Comparison of ENCODE assay signal across 9 cellular contexts in genomic region chr2:118846667-118847446, GRCh38. TPM values are rescaled to one million over a fixed set of nuclear protein-coding genes. Genes with fewer than 3 reads are reported as not detected.
DNase-seq lines count a peak whose midpoint lies in the region; ATAC-seq and TF ChIP-seq lines count a peak whose summit lies in the region.
"Had no signal": no experiment of that assay in that cellular context is flagged by ENCODE, and none has a peak within 500 bp of the region (broad histone marks: within the 10 kb centered on the region; RNA-seq: fewer than 3 reads in every experiment).

No MANE protein-coding gene starts in this region.

- H3K27ac ChIP-seq in CD4-positive, CD25-positive, alpha-beta regulatory T cell (ENCODE audit: insufficient read depth, low read length, poor library complexity, severe bottlenecking) = no peak overlapping the region
- peak overlapping the region; percentile 62; the same call in 1 of the 2 replicates for H3K27ac ChIP-seq in HEK293 (ENCODE audit: extremely low read depth, low read depth, low read length)

- peaks cover 0 to 3% (median 0%) of the 10 kb centered on the region in 7 donors for H3K9me3 Mint-ChIP-seq in CD4-positive, CD25-positive, alpha-beta regulatory T cell
- no peaks in the 10 kb centered on the region for H3K9me3 Mint-ChIP-seq in natural killer cell treated with Interleukin-12 subunit alpha and Interleukin-12 subunit beta and Interleukin-15 and Interleukin-18, amount 100 ng/mL, for 72 hours

- ATAC-seq in CD4-positive, CD25-positive, alpha-beta regulatory T cell (ENCODE audit: low read depth in 2 of 2) = no peak
- ATAC-seq in natural killer cell treated with Interleukin-12 subunit alpha and Interleukin-12 subunit beta and Interleukin-15 and Interleukin-18, amount 100 ng/mL, for 72 hours = peak in 1 of 2 donors; percentile 33
- ATAC-seq in GM19452 (IDR thresholded peaks at IDR 0.05; ENCODE audit: unreplicated experiment) = no peak
- ATAC-seq in GM21515 (IDR thresholded peaks at IDR 0.05; ENCODE audit: unreplicated experiment) = no peak
- no peak for ATAC-seq in GM19328 (IDR thresholded peaks at IDR 0.05; ENCODE audit: unreplicated experiment)
- ATAC-seq in HG02981 (IDR thresholded peaks at IDR 0.05; ENCODE audit: unreplicated experiment) = no peak

- no peak overlapping the region for H3K4me3 ChIP-seq in CD4-positive, CD25-positive, alpha-beta regulatory T cell (ENCODE audit: low read depth, low read length)
- H3K4me3 ChIP-seq in HEK293 (ENCODE audit: low read depth, low read length) = peak overlapping the region; percentile 56
- peak overlapping the region; percentile 26 to 35 for H3K4me3 ChIP-seq in cardiac fibroblast (replicated peaks in 1 of 2; ENCODE audit: low read depth in 2 of 2, low read length in 2 of 2)

- no peak for DNase-seq in CD4-positive, CD25-positive, alpha-beta regulatory T cell
- DNase-seq in cardiac fibroblast (ENCODE audit: low read depth in 2 of 2) = no peak
- DNase-seq in natural killer cell treated with Interleukin-12 subunit alpha and Interleukin-12 subunit beta and Interleukin-15 and Interleukin-18, amount 100 ng/mL, for 72 hours (ENCODE audit: low spot score) = no peak

- peaks cover 3% of the 10 kb centered on the region for H3K36me3 Mint-ChIP-seq in CD4-positive, CD25-positive, alpha-beta regulatory T cell
- no peaks in the 10 kb centered on the region for H3K36me3 Mint-ChIP-seq in natural killer cell treated with Interleukin-12 subunit alpha and Interleukin-12 subunit beta and Interleukin-15 and Interleukin-18, amount 100 ng/mL, for 72 hours

- no peaks in the 10 kb centered on the region for H3K9me3 ChIP-seq in CD4-positive, CD25-positive, alpha-beta regulatory T cell (ENCODE audit: control insufficient read depth in 2 of 2, low read length in 2 of 2)
- no peaks in the 10 kb centered on the region for H3K9me3 ChIP-seq in HEK293 (ENCODE audit: control insufficient read depth, insufficient read depth, low read depth, low read length)

- POLR2A ChIA-PET in HEK293 (lab: Yijun Ruan, JAX) = no interaction called here

- peaks cover 35% of the 10 kb centered on the region for H3K27me3 ChIP-seq in CD4-positive, CD25-positive, alpha-beta regulatory T cell (ENCODE audit: control insufficient read depth, insufficient read depth, low read length)

- peak; percentile 22; the same call in 1 of the 2 replicates for TF ChIP-seq CTCF in HEK293 (tag by site-specific recombination; IDR thresholded peaks at IDR 0.05)
- TF ChIP-seq CTCF in cardiac fibroblast (IDR thresholded peaks at IDR 0.05; ENCODE audit: low read depth, low read length) = no peak

- no peaks in the 10 kb centered on the region for H3K36me3 ChIP-seq in CD4-positive, CD25-positive, alpha-beta regulatory T cell (ENCODE audit: control insufficient read depth, insufficient read depth, low read length)
- peaks cover 0 to 10% of the 10 kb centered on the region in 2 experiments; a peak in 1 of 3 replicates for H3K36me3 ChIP-seq in HEK293 (ENCODE audit: control insufficient read depth in 2 of 2, insufficient read depth in 1 of 2, low read length in 2 of 2)

- peaks cover 89% of the 10 kb centered on the region for H3K27me3 Mint-ChIP-seq in CD4-positive, CD25-positive, alpha-beta regulatory T cell
- peaks cover 45 to 71% of the 10 kb centered on the region in 2 donors for H3K27me3 Mint-ChIP-seq in natural killer cell treated with Interleukin-12 subunit alpha and Interleukin-12 subunit beta and Interleukin-15 and Interleukin-18, amount 100 ng/mL, for 72 hours

- H3K4me3 Mint-ChIP-seq in CD4-positive, CD25-positive, alpha-beta regulatory T cell = peak overlapping the region in 3 of 4 donors; percentile 23 to 76 (median 75)
- H3K4me3 Mint-ChIP-seq in natural killer cell treated with Interleukin-12 subunit alpha and Interleukin-12 subunit beta and Interleukin-15 and Interleukin-18, amount 100 ng/mL, for 72 hours = peak overlapping the region; percentile 24

- peak overlapping the region in 2 of 3 donors; percentile 29 to 46 for H3K27ac Mint-ChIP-seq in CD4-positive, CD25-positive, alpha-beta regulatory T cell
- H3K27ac Mint-ChIP-seq in natural killer cell treated with Interleukin-12 subunit alpha and Interleukin-12 subunit beta and Interleukin-15 and Interleukin-18, amount 100 ng/mL, for 72 hours = no peak overlapping the region

- H3K4me1 ChIP-seq in CD4-positive, CD25-positive, alpha-beta regulatory T cell (ENCODE audit: control insufficient read depth, insufficient read depth, low read length, poor library complexity, severe bottlenecking) = peaks cover 15% of the 10 kb centered on the region
- peaks cover 6% of the 10 kb centered on the region; the same call in 1 of the 2 replicates for H3K4me1 ChIP-seq in HEK293 (ENCODE audit: control insufficient read depth, insufficient read depth, low read length)

- H3K4me1 Mint-ChIP-seq in CD4-positive, CD25-positive, alpha-beta regulatory T cell = peaks cover 0 to 49% (median 5%) of the 10 kb centered on the region in 4 donors
- peaks cover 9 to 20% of the 10 kb centered on the region in 2 donors for H3K4me1 Mint-ChIP-seq in natural killer cell treated with Interleukin-12 subunit alpha and Interleukin-12 subunit beta and Interleukin-15 and Interleukin-18, amount 100 ng/mL, for 72 hours (ENCODE audit: low read depth in 2 of 2)

- CTCF ChIA-PET in HEK293 (lab: Yijun Ruan, JAX) = interaction anchor here (0.6 to 1.7 kb wide), 2 partner anchors 9 to 585 kb away, joined by 3 to 9 read pairs; no protein-coding TSS in a partner anchor

TF ChIP-seq in HEK293, 187 proteins besides CTCF, POLR2A, EP300 and RAD21:
- TF ChIP-seq ZBTB8A (tag by site-specific recombination; IDR thresholded peaks at IDR 0.05) = peak; percentile 63
- 0 out of 2 replicates have a peak, but pooled peaks have one; percentile 10 for TF ChIP-seq FEZF1 (tag by site-specific recombination; IDR thresholded peaks at IDR 0.05)
- TF ChIP-seq ZNF777 (tag by site-specific recombination; IDR thresholded peaks at IDR 0.05; ENCODE audit: borderline replicate concordance) = peak; percentile 79; the same call in 1 of the 2 replicates
- no peak for TF ChIP-seq ZNF266 (tag by site-specific recombination; IDR thresholded peaks at IDR 0.05; ENCODE audit: low read depth)
- TF ChIP-seq ZNF449 (tag by site-specific recombination; IDR thresholded peaks at IDR 0.05) = 0 out of 2 replicates have a peak, but pooled peaks have one; percentile 40
TF ChIP-seq in HEK293: peak in this region for 4.

RNA-seq across cellular contexts. Expression of gene EN1, which starts 0.6 kb away (rescaled TPM):
- not detected for total RNA-seq in CD4-positive, CD25-positive, alpha-beta regulatory T cell
- polyA plus RNA-seq in CD4-positive, CD25-positive, alpha-beta regulatory T cell = not detected
- total RNA-seq in natural killer cell treated with Interleukin-12 subunit alpha and Interleukin-12 subunit beta and Interleukin-15 and Interleukin-18, amount 100 ng/mL, for 72 hours = not detected
- total RNA-seq: T-helper 2 cell treated with Interferon-gamma antibody and Interleukin-4, amounts not matched to agents 100 ng/mL and 5 ng/mL, for 36 hours had no signal

Comparison
In these comparisons a context has a peak if more than half of its experiments do, and no peak if none do; other contexts are left out.
1. H3K27ac Mint-ChIP-seq: peak in CD4-positive, CD25-positive, alpha-beta regulatory T cell (2 of 3); none in natural killer cell treated with Interleukin-12 subunit alpha and Interleukin-12 subunit beta and Interleukin-15 and Interleukin-18, amount 100 ng/mL, for 72 hours (0 of 2).